ENCODE assay signal across 21 cellular contexts in genomic region chr17:13521784-13522183, GRCh38.
"Had no signal": no experiment of that assay in that cellular context is flagged by ENCODE, and none has a peak within 500 bp of the region (broad histone marks: within the 10 kb centered on the region; RNA-seq: fewer than 3 reads in every experiment).

No MANE protein-coding gene starts in this region.

- H3K4me3 ChIP-seq: MG63 had no signal

- DNase-seq: Karpas-422, KG1, MG63, NCI-H1092, NCI-H1105 treated with DMSO at 0.1 percent for 48 hours, NCI-H1417 treated with DMSO at 0.1 percent for 48 hours, NCI-H146, NCI-H1694 treated with DMSO at 0.1 percent for 48 hours, NCI-H2029, NCI-H2081 treated with DMSO at 0.1 percent for 48 hours, NCI-H2171, NCI-H226, NCI-H446, NCI-H510A, NCI-H524 treated with DMSO at 0.1 percent for 48 hours, NCI-H69, NCI-H774, PC-3, SHP77 had no signal

- H3K27ac ChIP-seq: RWPE1 had no signal

- ATAC-seq: Panc1, PC-3 had no signal

- H3K27me3 ChIP-seq: MG63 had no signal

- H3K9me3 ChIP-seq: MG63 had no signal

- H3K36me3 ChIP-seq: MG63 had no signal
